In genomic region chr12:89353823-89354629, GRCh38 we compare ENCODE assay signal across 8 cellular contexts.
DNase-seq lines count a peak whose midpoint lies in the region; ATAC-seq lines count a peak whose summit lies in the region.

No MANE protein-coding gene starts in this region.

- peaks cover 5% of the 10 kb centered on the region; the same call in 1 of the 2 replicates for H3K36me3 ChIP-seq in ES-I3 (ENCODE audit: insufficient read depth, low read length)

- DNase-seq in NCI-H2227 treated with DMSO at 0.1 percent for 48 hours (lab: John Stamatoyannopoulos, UW) (peak; percentile 40), ecto neural progenitor cell (ENCODE audit: low spot score) (peak; percentile 89), medulla oblongata (ENCODE audit: extremely low spot score) (peak; percentile 41)
- peak; percentile 79 to 85 for DNase-seq in activated CD4-positive, alpha-beta T cell treated with anti-CD3 and anti-CD28 coated beads, Interleukin-2, amount 50 U/mL, for 48 hours
- DNase-seq in stimulated activated CD4-positive, alpha-beta T cell treated with anti-CD3 and anti-CD28 coated beads, TNF-alpha, amount 100 ng/mL, for 4 hours (ENCODE audit: low read depth in 3 of 3), result peak; percentile 34 to 53 (median 40)

- ATAC-seq in HG02588 (IDR thresholded peaks at IDR 0.05; ENCODE audit: unreplicated experiment) (peak; percentile 24), HG02571 (IDR thresholded peaks at IDR 0.05; ENCODE audit: unreplicated experiment) (no peak)

- H3K9me3 ChIP-seq in ES-I3 (ENCODE audit: control insufficient read depth, insufficient read depth, low read length), result no peaks in the 10 kb centered on the region

- peak overlapping the region; percentile 78 for H3K9ac ChIP-seq in ES-I3 (ENCODE audit: low read depth, low read length)

- H3K4me1 ChIP-seq in ES-I3 (ENCODE audit: insufficient read depth, low read length), result peaks cover 24% of the 10 kb centered on the region
